In the genomic region with DNA sequence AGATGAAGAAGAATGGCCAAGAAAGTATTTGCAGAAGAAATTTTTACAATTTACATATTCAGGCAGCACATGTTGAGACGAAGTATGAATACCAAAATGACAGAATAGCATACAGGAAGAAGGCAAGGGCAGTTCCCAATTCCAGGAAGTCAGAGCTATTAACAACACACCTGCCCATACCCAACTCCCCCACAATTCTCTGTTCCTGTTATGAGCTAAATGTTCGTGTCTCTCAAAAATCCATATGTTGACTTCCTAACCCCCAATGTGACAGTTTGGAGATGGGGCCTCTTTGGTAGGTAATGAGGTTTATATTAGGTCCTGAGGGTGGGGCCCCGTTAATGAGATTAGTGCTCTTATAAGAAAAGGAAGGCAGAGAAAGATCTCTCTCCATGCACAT, we compare ENCODE assay signal across 28 cellular contexts.
"Had no signal": no experiment of that assay in that cellular context is flagged by ENCODE, and none has a peak within 500 bp of the region (broad histone marks: within the 10 kb centered on the region; RNA-seq: fewer than 3 reads in every experiment).

No MANE protein-coding gene starts in this region.

- H3K9me3 ChIP-seq: ascending aorta, MG63 had no signal

- H3K27me3 ChIP-seq: ascending aorta, cardiac muscle cell, MG63 had no signal

- DNase-seq: activated CD4-positive, alpha-beta memory T cell treated with anti-CD3 and anti-CD28 coated beads, Interleukin-2, amount 10 ng/mL, durations not matched to agents 7 days and 5 days; activated CD4-positive, alpha-beta T cell treated with anti-CD3 and anti-CD28 coated beads for 1 hour; activated CD4-positive, alpha-beta T cell treated with anti-CD3 and anti-CD28 coated beads for 48 hours; activated CD4-positive, CD25-positive, alpha-beta regulatory T cell; activated gamma-delta T cell; activated naive CD4-positive, alpha-beta T cell treated with Interleukin-2 at 50 U/mL for 16 hours; activated naive CD8-positive, alpha-beta T cell treated with anti-CD3 and anti-CD28 coated beads, Interleukin-2, amount 10 ng/mL, durations not matched to agents 7 days and 5 days; activated T-cell treated with anti-CD3 and anti-CD28 coated beads, Interleukin-2, amount 50 U/mL, for 24 hours; amygdala; Kasumi-1; KG1; MG63; NCI-H1048; NCI-H1105 treated with DMSO at 0.1 percent for 48 hours; NCI-H1436; NCI-H1694 treated with DMSO at 0.1 percent for 48 hours; NCI-H2029; NCI-H345; NCI-H774; PC-9; Right ventricle myocardium superior; SW 1271; T-helper 1 cell; T-helper 2 cell; T-helper 9 cell; WERI-Rb-1 had no signal

- H3K27ac ChIP-seq: ascending aorta, cardiac muscle cell, PC-9, WERI-Rb-1 had no signal

- H3K4me3 ChIP-seq: ascending aorta, cardiac muscle cell, MG63, PC-9 had no signal

- H3K4me2 ChIP-seq: PC-9 had no signal

- H2AFZ ChIP-seq: PC-9 had no signal

- H3K36me3 ChIP-seq: ascending aorta, cardiac muscle cell, MG63, WERI-Rb-1 had no signal
